31 cellular contexts compared by ENCODE assay signal in genomic region chr2:232649033-232649432, GRCh38. TPM values are rescaled to one million over a fixed set of nuclear protein-coding genes. Genes with fewer than 3 reads are reported as not detected.
"Had no signal": no experiment of that assay in that cellular context is flagged by ENCODE, and none has a peak within 500 bp of the region (broad histone marks: within the 10 kb centered on the region; RNA-seq: fewer than 3 reads in every experiment).

No MANE protein-coding gene starts in this region.

- ATAC-seq: mucosa of descending colon; naive thymus-derived CD4-positive, alpha-beta T cell; right lobe of liver; stimulated activated naive B cell treated with anti-CD40 and anti-IgM and Interleukin-4, amounts not matched to agents 10 μg/mL and 1 μg/mL and 100 μg/mL, for 72 hours; stimulated activated naive CD8-positive, alpha-beta T cell treated with anti-CD3 and anti-CD28 coated beads, Interleukin-15, Interleukin-2, amounts not matched to agents 100 U/mL and 50 U/mL, for 24 hours had no signal

- H3K27me3 ChIP-seq: neutrophil, ovary, right atrium auricular region, right lobe of liver, stomach, testis, thyroid gland, transverse colon, upper lobe of left lung, vagina had no signal

- H3K27ac Mint-ChIP-seq: immature natural killer cell; memory B cell; naive thymus-derived CD4-positive, alpha-beta T cell; natural killer cell treated with Interleukin-12 subunit alpha and Interleukin-12 subunit beta and Interleukin-15 and Interleukin-18, amount 100 ng/mL, for 72 hours; progenitor cell of endocrine pancreas; stimulated activated naive B cell treated with anti-CD40 and anti-IgM and Interleukin-4, amounts not matched to agents 10 μg/mL and 1 μg/mL and 100 μg/mL, for 72 hours had no signal

- H3K9me3 Mint-ChIP-seq: immature natural killer cell; memory B cell; naive thymus-derived CD4-positive, alpha-beta T cell; natural killer cell treated with Interleukin-12 subunit alpha and Interleukin-12 subunit beta and Interleukin-15 and Interleukin-18, amount 100 ng/mL, for 72 hours; neural crest cell; stimulated activated naive B cell treated with anti-CD40 and anti-IgM and Interleukin-4, amounts not matched to agents 10 μg/mL and 1 μg/mL and 100 μg/mL, for 72 hours had no signal

- DNase-seq: hypothalamus; immature natural killer cell; left ventricle myocardium inferior; midbrain; mucosa of descending colon; naive thymus-derived CD4-positive, alpha-beta T cell; occipital lobe; ovary; right lobe of liver; stimulated activated CD4-positive, alpha-beta T cell treated with anti-CD3 and anti-CD28 coated beads, Interleukin-1b, Interleukin-23, amount 100 ng/mL, for 48 hours; stimulated activated CD4-positive, alpha-beta T cell treated with anti-CD3 and anti-CD28 coated beads, Interleukin-2, amount 100 ng/mL, for 48 hours; stimulated activated CD4-positive, alpha-beta T cell treated with anti-CD3 and anti-CD28 coated beads, Interleukin-4, amount 100 ng/mL, for 4 hours; stimulated activated CD8-positive, alpha-beta memory T cell treated with anti-CD3 and anti-CD28 coated beads, Interleukin-4, amount 100 ng/mL, for 48 hours; stimulated activated naive B cell treated with anti-CD40 and anti-IgM and Interleukin-4, amounts not matched to agents 10 μg/mL and 1 μg/mL and 100 μg/mL, for 72 hours; stimulated activated naive CD8-positive, alpha-beta T cell treated with anti-CD3 and anti-CD28 coated beads, Interleukin-15, Interleukin-2, amounts not matched to agents 100 U/mL and 50 U/mL, for 24 hours; stomach; testis; thyroid gland; transverse colon had no signal

- H3K4me2 ChIP-seq: smooth muscle cell had no signal

- H3K36me3 Mint-ChIP-seq: immature natural killer cell; memory B cell; naive thymus-derived CD4-positive, alpha-beta T cell; natural killer cell treated with Interleukin-12 subunit alpha and Interleukin-12 subunit beta and Interleukin-15 and Interleukin-18, amount 100 ng/mL, for 72 hours; stimulated activated naive B cell treated with anti-CD40 and anti-IgM and Interleukin-4, amounts not matched to agents 10 μg/mL and 1 μg/mL and 100 μg/mL, for 72 hours had no signal

- H3K4me1 ChIP-seq: stomach, testis, transverse colon, upper lobe of left lung, vagina had no signal

- H3K36me3 ChIP-seq: left ventricle myocardium inferior, neutrophil, ovary, right atrium auricular region, right lobe of liver, stomach, thyroid gland, transverse colon, upper lobe of left lung, vagina had no signal

- H3K4me3 Mint-ChIP-seq: immature natural killer cell; memory B cell; naive thymus-derived CD4-positive, alpha-beta T cell; natural killer cell treated with Interleukin-12 subunit alpha and Interleukin-12 subunit beta and Interleukin-15 and Interleukin-18, amount 100 ng/mL, for 72 hours; neural crest cell; stimulated activated naive B cell treated with anti-CD40 and anti-IgM and Interleukin-4, amounts not matched to agents 10 μg/mL and 1 μg/mL and 100 μg/mL, for 72 hours had no signal

- H3K9me3 ChIP-seq: left ventricle myocardium inferior, mucosa of descending colon, neutrophil, ovary, right atrium auricular region, right lobe of liver, stomach, testis, thyroid gland, transverse colon, upper lobe of left lung, vagina had no signal

- H3K4me1 Mint-ChIP-seq: immature natural killer cell; memory B cell; naive thymus-derived CD4-positive, alpha-beta T cell; stimulated activated naive B cell treated with anti-CD40 and anti-IgM and Interleukin-4, amounts not matched to agents 10 μg/mL and 1 μg/mL and 100 μg/mL, for 72 hours had no signal

- H3K27ac ChIP-seq: left ventricle myocardium inferior, neutrophil, ovary, right atrium auricular region, stomach, testis, thyroid gland, transverse colon, upper lobe of left lung, vagina had no signal

- H3K4me3 ChIP-seq: left ventricle myocardium inferior, lung, mucosa of descending colon, ovary, right atrium auricular region, right lobe of liver, smooth muscle cell, stomach, testis, thyroid gland, transverse colon, upper lobe of left lung, vagina had no signal

- H3K27me3 Mint-ChIP-seq: naive thymus-derived CD4-positive, alpha-beta T cell; progenitor cell of endocrine pancreas had no signal

- FAIRE-seq: islet of Langerhans had no signal

RNA-seq across cellular contexts. Expression of gene EFHD1, which starts 15.6 kb away (rescaled TPM):
- total RNA-seq: pulmonary artery endothelial cell had no signal
